Comparison of ENCODE assay signal across 1 cellular context in the genomic region with DNA sequence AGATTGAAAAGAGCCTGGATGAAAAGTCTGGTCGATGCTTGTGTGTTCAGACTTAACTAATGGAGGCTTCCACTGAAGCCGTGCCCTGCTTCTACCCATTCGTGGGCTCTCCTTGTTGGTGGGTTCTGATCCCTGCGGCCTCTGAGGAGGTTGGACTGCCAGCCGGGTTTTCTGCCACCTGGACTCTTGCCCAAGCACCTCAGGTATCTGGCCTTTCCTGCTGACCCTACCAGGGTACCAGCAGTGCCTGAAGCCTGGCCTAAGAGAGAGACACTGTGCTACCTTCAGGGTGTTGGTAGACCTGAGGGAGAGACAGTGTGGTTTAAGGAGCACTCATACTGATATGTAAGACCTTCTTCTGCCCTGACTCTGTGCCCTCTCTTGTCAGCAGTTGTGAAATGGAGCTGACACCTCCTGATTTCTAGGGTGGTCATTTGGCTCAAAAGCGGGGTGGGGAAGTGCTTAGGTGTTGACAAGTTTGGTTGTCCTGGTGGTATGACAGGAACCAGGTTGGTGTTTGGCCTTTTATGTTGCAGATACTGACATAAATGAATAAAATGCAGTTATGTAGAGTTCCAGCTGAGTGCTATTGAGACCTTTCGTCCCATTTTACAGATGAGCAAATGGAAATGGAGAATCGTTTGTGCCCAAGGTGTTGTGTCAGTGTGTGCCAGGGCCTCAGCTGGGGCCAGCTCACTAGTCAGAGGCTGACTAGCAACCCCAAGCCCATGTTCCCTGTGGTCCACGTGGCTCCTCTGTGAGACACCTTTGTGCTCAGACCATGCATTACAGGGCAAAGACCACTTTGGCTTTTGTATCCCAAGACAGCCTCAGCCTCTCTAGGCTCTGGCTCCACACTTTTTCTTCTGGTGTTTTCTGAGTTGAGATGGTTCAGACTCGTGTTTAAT.
A peak's percentile ranks its signal among the peaks of the same experiment; 100 is the strongest.
TF ChIP-seq lines count a peak whose summit lies in the region.

No MANE protein-coding gene starts in this region.

TF ChIP-seq in HepG2, 621 proteins besides CTCF, POLR2A, EP300 and RAD21 (continued from another document and continues in another):
- TF ChIP-seq ZNF549 (CRISPR knock-in tag; IDR thresholded peaks at IDR 0.05) (peak; percentile 91), IKZF1 (IDR thresholded peaks at IDR 0.05) (no peak), RFXAP (CRISPR knock-in tag; IDR thresholded peaks at IDR 0.05; ENCODE audit: borderline replicate concordance) (no peak), ZNF367 (CRISPR knock-in tag; IDR thresholded peaks at IDR 0.05; ENCODE audit: borderline replicate concordance) (0 out of 2 replicates have a peak, but pooled peaks have one; percentile 69), NR2F6 (IDR thresholded peaks at IDR 0.05) (no peak; the same call in 1 of the 2 replicates), NR2F6 (CRISPR knock-in tag; IDR thresholded peaks at IDR 0.05) (peak; percentile 18; the same call in 1 of the 2 replicates), HDAC2 (CRISPR knock-in tag; IDR thresholded peaks at IDR 0.05) (peak; percentile 63; the same call in 1 of the 2 replicates), ERF (CRISPR knock-in tag; IDR thresholded peaks at IDR 0.05) (peak; percentile 55; the same call in 1 of the 2 replicates), ZMYM2 (CRISPR knock-in tag; IDR thresholded peaks at IDR 0.05) (0 out of 2 replicates have a peak, but pooled peaks have one; percentile 62), LCORL (IDR thresholded peaks at IDR 0.05) (no peak), LCORL (CRISPR knock-in tag; IDR thresholded peaks at IDR 0.05) (0 out of 2 replicates have a peak, but pooled peaks have one; percentile 31), HOXA3 (CRISPR knock-in tag; IDR thresholded peaks at IDR 0.05) (peak; percentile 65; the same call in 1 of the 2 replicates), ASH2L (IDR thresholded peaks at IDR 0.05; ENCODE audit: insufficient read length, low read depth, low read length) (peak; percentile 46), ZC3H4 (CRISPR knock-in tag; IDR thresholded peaks at IDR 0.05; ENCODE audit: borderline replicate concordance) (peak; percentile 20; the same call in 1 of the 2 replicates), ZFX (CRISPR knock-in tag; IDR thresholded peaks at IDR 0.05; ENCODE audit: low read depth) (0 out of 2 replicates have a peak, but pooled peaks have one; percentile 27), ZNF75D (CRISPR knock-in tag; IDR thresholded peaks at IDR 0.05; ENCODE audit: borderline replicate concordance) (no peak), ZNF24 (IDR thresholded peaks at IDR 0.05) (no peak), SMAD3 (CRISPR knock-in tag; IDR thresholded peaks at IDR 0.05) (0 out of 2 replicates have a peak, but pooled peaks have one; percentile 29), NONO (IDR thresholded peaks at IDR 0.05) (no peak), NONO (CRISPR knock-in tag; conservative IDR thresholded peaks at IDR 0.05) (no peak), GATAD2A (CRISPR knock-in tag; IDR thresholded peaks at IDR 0.05) (peak; percentile 83), SAP130 (CRISPR knock-in tag; IDR thresholded peaks at IDR 0.05; ENCODE audit: low read depth) (peak; percentile 86), KDM1A (CRISPR knock-in tag; IDR thresholded peaks at IDR 0.05) (peak; percentile 54; the same call in 1 of the 2 replicates), ZNF235 (CRISPR knock-in tag; IDR thresholded peaks at IDR 0.05; ENCODE audit: borderline replicate concordance) (no peak), TGIF2 (CRISPR knock-in tag; IDR thresholded peaks at IDR 0.05) (peak; percentile 62; the same call in 1 of the 2 replicates), ZNF766 (CRISPR knock-in tag; IDR thresholded peaks at IDR 0.05; ENCODE audit: borderline replicate concordance) (no peak), ZBTB21 (CRISPR knock-in tag; IDR thresholded peaks at IDR 0.05) (0 out of 2 replicates have a peak, but pooled peaks have one; percentile 16), FOSL1 (CRISPR knock-in tag; IDR thresholded peaks at IDR 0.05; ENCODE audit: borderline replicate concordance) (peak; percentile 45; the same call in 1 of the 2 replicates), ZNF557 (CRISPR knock-in tag; IDR thresholded peaks at IDR 0.05) (no peak), MXI1 (IDR thresholded peaks at IDR 0.05; ENCODE audit: borderline replicate concordance, low read depth, low read length) (peak; percentile 84; the same call in 1 of the 3 replicates)
- TF ChIP-seq, protein P1, sequence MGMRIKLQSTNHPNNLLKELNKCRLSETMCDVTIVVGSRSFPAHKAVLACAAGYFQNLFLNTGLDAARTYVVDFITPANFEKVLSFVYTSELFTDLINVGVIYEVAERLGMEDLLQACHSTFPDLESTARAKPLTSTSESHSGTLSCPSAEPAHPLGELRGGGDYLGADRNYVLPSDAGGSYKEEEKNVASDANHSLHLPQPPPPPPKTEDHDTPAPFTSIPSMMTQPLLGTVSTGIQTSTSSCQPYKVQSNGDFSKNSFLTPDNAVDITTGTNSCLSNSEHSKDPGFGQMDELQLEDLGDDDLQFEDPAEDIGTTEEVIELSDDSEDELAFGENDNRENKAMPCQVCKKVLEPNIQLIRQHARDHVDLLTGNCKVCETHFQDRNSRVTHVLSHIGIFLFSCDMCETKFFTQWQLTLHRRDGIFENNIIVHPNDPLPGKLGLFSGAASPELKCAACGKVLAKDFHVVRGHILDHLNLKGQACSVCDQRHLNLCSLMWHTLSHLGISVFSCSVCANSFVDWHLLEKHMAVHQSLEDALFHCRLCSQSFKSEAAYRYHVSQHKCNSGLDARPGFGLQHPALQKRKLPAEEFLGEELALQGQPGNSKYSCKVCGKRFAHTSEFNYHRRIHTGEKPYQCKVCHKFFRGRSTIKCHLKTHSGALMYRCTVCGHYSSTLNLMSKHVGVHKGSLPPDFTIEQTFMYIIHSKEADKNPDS (CRISPR knock-in tag; IDR thresholded peaks at IDR 0.05) = no peak
- TF ChIP-seq, protein P2, sequence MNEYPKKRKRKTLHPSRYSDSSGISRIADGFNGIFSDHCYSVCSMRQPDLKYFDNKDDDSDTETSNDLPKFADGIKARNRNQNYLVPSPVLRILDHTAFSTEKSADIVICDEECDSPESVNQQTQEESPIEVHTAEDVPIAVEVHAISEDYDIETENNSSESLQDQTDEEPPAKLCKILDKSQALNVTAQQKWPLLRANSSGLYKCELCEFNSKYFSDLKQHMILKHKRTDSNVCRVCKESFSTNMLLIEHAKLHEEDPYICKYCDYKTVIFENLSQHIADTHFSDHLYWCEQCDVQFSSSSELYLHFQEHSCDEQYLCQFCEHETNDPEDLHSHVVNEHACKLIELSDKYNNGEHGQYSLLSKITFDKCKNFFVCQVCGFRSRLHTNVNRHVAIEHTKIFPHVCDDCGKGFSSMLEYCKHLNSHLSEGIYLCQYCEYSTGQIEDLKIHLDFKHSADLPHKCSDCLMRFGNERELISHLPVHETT (CRISPR knock-in tag; conservative IDR thresholded peaks at IDR 0.05) = peak; percentile 33; the same call in 1 of the 2 replicates
- TF ChIP-seq, protein P3, sequence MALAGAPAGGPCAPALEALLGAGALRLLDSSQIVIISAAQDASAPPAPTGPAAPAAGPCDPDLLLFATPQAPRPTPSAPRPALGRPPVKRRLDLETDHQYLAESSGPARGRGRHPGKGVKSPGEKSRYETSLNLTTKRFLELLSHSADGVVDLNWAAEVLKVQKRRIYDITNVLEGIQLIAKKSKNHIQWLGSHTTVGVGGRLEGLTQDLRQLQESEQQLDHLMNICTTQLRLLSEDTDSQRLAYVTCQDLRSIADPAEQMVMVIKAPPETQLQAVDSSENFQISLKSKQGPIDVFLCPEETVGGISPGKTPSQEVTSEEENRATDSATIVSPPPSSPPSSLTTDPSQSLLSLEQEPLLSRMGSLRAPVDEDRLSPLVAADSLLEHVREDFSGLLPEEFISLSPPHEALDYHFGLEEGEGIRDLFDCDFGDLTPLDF (CRISPR knock-in tag; IDR thresholded peaks at IDR 0.05) = no peak
- TF ChIP-seq, protein P4, sequence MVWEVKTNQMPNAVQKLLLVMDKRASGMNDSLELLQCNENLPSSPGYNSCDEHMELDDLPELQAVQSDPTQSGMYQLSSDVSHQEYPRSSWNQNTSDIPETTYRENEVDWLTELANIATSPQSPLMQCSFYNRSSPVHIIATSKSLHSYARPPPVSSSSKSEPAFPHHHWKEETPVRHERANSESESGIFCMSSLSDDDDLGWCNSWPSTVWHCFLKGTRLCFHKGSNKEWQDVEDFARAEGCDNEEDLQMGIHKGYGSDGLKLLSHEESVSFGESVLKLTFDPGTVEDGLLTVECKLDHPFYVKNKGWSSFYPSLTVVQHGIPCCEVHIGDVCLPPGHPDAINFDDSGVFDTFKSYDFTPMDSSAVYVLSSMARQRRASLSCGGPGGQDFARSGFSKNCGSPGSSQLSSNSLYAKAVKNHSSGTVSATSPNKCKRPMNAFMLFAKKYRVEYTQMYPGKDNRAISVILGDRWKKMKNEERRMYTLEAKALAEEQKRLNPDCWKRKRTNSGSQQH (CRISPR knock-in tag; IDR thresholded peaks at IDR 0.05; ENCODE audit: low read depth) = peak; percentile 7; the same call in 1 of the 2 replicates
- TF ChIP-seq, protein P5, sequence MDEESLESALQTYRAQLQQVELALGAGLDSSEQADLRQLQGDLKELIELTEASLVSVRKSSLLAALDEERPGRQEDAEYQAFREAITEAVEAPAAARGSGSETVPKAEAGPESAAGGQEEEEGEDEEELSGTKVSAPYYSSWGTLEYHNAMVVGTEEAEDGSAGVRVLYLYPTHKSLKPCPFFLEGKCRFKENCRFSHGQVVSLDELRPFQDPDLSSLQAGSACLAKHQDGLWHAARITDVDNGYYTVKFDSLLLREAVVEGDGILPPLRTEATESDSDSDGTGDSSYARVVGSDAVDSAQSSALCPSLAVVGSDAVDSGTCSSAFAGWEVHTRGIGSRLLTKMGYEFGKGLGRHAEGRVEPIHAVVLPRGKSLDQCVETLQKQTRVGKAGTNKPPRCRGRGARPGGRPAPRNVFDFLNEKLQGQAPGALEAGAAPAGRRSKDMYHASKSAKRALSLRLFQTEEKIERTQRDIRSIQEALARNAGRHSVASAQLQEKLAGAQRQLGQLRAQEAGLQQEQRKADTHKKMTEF (CRISPR knock-in tag; IDR thresholded peaks at IDR 0.05) = peak; percentile 40; the same call in 1 of the 2 replicates
- TF ChIP-seq, protein P6, sequence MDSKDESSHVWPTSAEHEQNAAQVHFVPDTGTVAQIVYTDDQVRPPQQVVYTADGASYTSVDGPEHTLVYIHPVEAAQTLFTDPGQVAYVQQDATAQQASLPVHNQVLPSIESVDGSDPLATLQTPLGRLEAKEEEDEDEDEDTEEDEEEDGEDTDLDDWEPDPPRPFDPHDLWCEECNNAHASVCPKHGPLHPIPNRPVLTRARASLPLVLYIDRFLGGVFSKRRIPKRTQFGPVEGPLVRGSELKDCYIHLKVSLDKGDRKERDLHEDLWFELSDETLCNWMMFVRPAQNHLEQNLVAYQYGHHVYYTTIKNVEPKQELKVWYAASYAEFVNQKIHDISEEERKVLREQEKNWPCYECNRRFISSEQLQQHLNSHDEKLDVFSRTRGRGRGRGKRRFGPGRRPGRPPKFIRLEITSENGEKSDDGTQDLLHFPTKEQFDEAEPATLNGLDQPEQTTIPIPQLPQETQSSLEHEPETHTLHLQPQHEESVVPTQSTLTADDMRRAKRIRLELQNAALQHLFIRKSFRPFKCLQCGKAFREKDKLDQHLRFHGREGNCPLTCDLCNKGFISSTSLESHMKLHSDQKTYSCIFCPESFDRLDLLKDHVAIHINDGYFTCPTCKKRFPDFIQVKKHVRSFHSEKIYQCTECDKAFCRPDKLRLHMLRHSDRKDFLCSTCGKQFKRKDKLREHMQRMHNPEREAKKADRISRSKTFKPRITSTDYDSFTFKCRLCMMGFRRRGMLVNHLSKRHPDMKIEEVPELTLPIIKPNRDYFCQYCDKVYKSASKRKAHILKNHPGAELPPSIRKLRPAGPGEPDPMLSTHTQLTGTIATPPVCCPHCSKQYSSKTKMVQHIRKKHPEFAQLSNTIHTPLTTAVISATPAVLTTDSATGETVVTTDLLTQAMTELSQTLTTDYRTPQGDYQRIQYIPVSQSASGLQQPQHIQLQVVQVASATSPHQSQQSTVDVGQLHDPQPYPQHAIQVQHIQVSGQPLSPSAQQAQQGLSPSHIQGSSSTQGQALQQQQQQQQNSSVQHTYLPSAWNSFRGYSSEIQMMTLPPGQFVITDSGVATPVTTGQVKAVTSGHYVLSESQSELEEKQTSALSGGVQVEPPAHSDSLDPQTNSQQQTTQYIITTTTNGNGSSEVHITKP (CRISPR knock-in tag; IDR thresholded peaks at IDR 0.05; ENCODE audit: low read depth) = no peak
- TF ChIP-seq, protein P7, sequence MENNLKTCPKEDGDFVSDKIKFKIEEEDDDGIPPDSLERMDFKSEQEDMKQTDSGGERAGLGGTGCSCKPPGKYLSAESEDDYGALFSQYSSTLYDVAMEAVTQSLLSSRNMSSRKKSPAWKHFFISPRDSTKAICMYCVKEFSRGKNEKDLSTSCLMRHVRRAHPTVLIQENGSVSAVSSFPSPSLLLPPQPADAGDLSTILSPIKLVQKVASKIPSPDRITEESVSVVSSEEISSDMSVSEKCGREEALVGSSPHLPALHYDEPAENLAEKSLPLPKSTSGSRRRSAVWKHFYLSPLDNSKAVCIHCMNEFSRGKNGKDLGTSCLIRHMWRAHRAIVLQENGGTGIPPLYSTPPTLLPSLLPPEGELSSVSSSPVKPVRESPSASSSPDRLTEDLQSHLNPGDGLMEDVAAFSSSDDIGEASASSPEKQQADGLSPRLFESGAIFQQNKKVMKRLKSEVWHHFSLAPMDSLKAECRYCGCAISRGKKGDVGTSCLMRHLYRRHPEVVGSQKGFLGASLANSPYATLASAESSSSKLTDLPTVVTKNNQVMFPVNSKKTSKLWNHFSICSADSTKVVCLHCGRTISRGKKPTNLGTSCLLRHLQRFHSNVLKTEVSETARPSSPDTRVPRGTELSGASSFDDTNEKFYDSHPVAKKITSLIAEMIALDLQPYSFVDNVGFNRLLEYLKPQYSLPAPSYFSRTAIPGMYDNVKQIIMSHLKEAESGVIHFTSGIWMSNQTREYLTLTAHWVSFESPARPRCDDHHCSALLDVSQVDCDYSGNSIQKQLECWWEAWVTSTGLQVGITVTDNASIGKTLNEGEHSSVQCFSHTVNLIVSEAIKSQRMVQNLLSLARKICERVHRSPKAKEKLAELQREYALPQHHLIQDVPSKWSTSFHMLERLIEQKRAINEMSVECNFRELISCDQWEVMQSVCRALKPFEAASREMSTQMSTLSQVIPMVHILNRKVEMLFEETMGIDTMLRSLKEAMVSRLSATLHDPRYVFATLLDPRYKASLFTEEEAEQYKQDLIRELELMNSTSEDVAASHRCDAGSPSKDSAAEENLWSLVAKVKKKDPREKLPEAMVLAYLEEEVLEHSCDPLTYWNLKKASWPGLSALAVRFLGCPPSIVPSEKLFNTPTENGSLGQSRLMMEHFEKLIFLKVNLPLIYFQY (CRISPR knock-in tag; IDR thresholded peaks at IDR 0.05; ENCODE audit: borderline replicate concordance) = 0 out of 2 replicates have a peak, but pooled peaks have one; percentile 8
- TF ChIP-seq, protein P8, sequence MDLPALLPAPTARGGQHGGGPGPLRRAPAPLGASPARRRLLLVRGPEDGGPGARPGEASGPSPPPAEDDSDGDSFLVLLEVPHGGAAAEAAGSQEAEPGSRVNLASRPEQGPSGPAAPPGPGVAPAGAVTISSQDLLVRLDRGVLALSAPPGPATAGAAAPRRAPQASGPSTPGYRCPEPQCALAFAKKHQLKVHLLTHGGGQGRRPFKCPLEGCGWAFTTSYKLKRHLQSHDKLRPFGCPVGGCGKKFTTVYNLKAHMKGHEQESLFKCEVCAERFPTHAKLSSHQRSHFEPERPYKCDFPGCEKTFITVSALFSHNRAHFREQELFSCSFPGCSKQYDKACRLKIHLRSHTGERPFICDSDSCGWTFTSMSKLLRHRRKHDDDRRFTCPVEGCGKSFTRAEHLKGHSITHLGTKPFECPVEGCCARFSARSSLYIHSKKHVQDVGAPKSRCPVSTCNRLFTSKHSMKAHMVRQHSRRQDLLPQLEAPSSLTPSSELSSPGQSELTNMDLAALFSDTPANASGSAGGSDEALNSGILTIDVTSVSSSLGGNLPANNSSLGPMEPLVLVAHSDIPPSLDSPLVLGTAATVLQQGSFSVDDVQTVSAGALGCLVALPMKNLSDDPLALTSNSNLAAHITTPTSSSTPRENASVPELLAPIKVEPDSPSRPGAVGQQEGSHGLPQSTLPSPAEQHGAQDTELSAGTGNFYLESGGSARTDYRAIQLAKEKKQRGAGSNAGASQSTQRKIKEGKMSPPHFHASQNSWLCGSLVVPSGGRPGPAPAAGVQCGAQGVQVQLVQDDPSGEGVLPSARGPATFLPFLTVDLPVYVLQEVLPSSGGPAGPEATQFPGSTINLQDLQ (CRISPR knock-in tag; IDR thresholded peaks at IDR 0.05) = no peak
